19 cellular contexts compared by ENCODE assay signal in the genomic region with DNA sequence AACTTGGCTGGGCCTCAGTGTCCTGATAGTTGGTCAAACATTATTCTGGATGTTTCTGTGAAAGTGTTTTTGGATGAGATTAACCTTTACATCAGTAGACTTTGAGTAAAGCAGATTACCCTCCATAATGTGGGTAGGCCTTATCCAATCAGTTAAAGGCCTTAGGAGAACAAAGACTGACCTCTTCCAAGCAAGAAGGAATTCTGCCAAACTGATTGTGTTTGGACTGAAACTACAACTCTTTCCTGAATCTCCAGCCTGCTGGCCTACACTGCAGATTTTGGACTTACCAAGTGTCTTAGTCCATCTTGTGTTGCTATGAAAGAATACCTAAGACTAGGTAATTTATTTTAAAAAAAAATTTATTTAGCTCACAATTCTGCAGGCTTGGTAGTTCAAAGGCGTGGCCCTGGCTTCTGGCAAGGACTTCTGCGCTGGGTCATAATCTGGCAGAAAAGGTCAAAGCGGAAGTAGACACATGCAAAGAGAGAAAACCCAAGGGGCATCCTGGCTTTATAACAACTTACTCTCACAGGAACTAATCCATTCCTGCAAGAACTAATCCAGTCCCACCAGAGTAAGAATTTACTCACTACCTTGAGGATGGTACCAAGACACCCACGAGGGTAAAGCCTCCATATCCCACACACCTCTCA. TPM values are rescaled to one million over a fixed set of nuclear protein-coding genes. Genes with fewer than 3 reads are reported as not detected.
A peak's percentile ranks its signal among the peaks of the same experiment; 100 is the strongest.
DNase-seq lines count a peak whose midpoint lies in the region; ATAC-seq and TF ChIP-seq lines count a peak whose summit lies in the region.
"Had no signal": no experiment of that assay in that cellular context is flagged by ENCODE, and none has a peak within 500 bp of the region (broad histone marks: within the 10 kb centered on the region; RNA-seq: fewer than 3 reads in every experiment).

No MANE protein-coding gene starts in this region.

- H3K27me3 Mint-ChIP-seq in activated CD8-positive, alpha-beta T cell treated with anti-CD3 and anti-CD28 coated beads for 36 hours: no peaks in the 10 kb centered on the region
- H3K27me3 Mint-ChIP-seq: CD4-positive, alpha-beta memory T cell had no signal

- no peak for TF ChIP-seq POLR2A in transverse colon (IDR thresholded peaks at IDR 0.05)

- H3K9me2 ChIP-seq in Karpas-422 (replicated peaks; ENCODE audit: insufficient read depth, low read length): no peaks in the 10 kb centered on the region

- no peaks in the 10 kb centered on the region for H3K9me3 Mint-ChIP-seq in activated CD8-positive, alpha-beta T cell treated with anti-CD3 and anti-CD28 coated beads for 36 hours
- H3K9me3 Mint-ChIP-seq: CD14-positive monocyte; CD4-positive, alpha-beta memory T cell; HFFc6 had no signal

- no peak for TF ChIP-seq EP300 in transverse colon (IDR thresholded peaks at IDR 0.05; ENCODE audit: low read depth)

- POLR2A ChIA-PET in activated CD8-positive, alpha-beta T cell treated with anti-CD3 and anti-CD28 coated beads for 36 hours (lab: Charles Lee): no interaction called here

- H3K9me3 ChIP-seq in heart right ventricle (no peaks in the 10 kb centered on the region), Karpas-422 (ENCODE audit: low read length) (no peaks in the 10 kb centered on the region), right cardiac atrium (ENCODE audit: control insufficient read depth, low read length) (no peaks in the 10 kb centered on the region), transverse colon (no peaks in the 10 kb centered on the region)
- H3K9me3 ChIP-seq: BLaER1 had no signal

- TF ChIP-seq CTCF in heart right ventricle (IDR thresholded peaks at IDR 0.05): no peak
- no peak for TF ChIP-seq CTCF in transverse colon (IDR thresholded peaks at IDR 0.05)
- no peak for TF ChIP-seq CTCF in activated CD8-positive, alpha-beta T cell treated with anti-CD3 and anti-CD28 coated beads for 36 hours (IDR thresholded peaks at IDR 0.05)

- DNase-seq in heart right ventricle (no peak), Right ventricle myocardium inferior (ENCODE audit: missing footprints) (no peak), Karpas-422 (peak; percentile 81), right cardiac atrium (no peak), transverse colon (no peak), AML-193 (lab: John Stamatoyannopoulos, UW) (no peak)
- DNase-seq in activated CD8-positive, alpha-beta T cell treated with anti-CD3 and anti-CD28 coated beads for 36 hours: no peak
- DNase-seq: ACHN; CD4-positive, alpha-beta memory T cell; DMS153; DMS79; GDM1; GOT3; H7; HFFc6 had no signal

- no peak overlapping the region for H3K4me3 ChIP-seq in heart right ventricle
- H3K4me3 ChIP-seq in Karpas-422 (ENCODE audit: low read length): peak overlapping the region; percentile 27; the same call in 1 of the 2 replicates
- no peak overlapping the region for H3K4me3 ChIP-seq in right cardiac atrium (ENCODE audit: low read length)
- H3K4me3 ChIP-seq in transverse colon: no peak overlapping the region
- H3K4me3 ChIP-seq: BLaER1 had no signal

- 74% methylated on average over 4 of the region's 4 CpGs for WGBS in heart right ventricle, 2 donors
- WGBS in right cardiac atrium: 78% methylated on average over 4 of the region's 4 CpGs
- 74 to 83% methylated on average over 1 to 4 of the region's 4 CpGs for WGBS in transverse colon (ENCODE audit: low coverage in 1 of 2), 2 donors

- peak in 7 of 8 donors; percentile 20 to 55 (median 32) for ATAC-seq in heart right ventricle
- ATAC-seq in Right ventricle myocardium inferior: no peak
- peak; percentile 38 to 61 for ATAC-seq in right cardiac atrium
- no peak for ATAC-seq in activated CD8-positive, alpha-beta T cell treated with anti-CD3 and anti-CD28 coated beads for 36 hours
- ATAC-seq: HCT116 had no signal

- no peaks in the 10 kb centered on the region for H3K27me3 ChIP-seq in heart right ventricle
- no peaks in the 10 kb centered on the region for H3K27me3 ChIP-seq in Karpas-422 (ENCODE audit: low read length)
- no peaks in the 10 kb centered on the region for H3K27me3 ChIP-seq in right cardiac atrium (ENCODE audit: control insufficient read depth, insufficient read depth)
- no peaks in the 10 kb centered on the region for H3K27me3 ChIP-seq in transverse colon

- H2AFZ ChIP-seq in Karpas-422 (ENCODE audit: low read length): no peak overlapping the region; the same call in 1 of the 2 replicates

- in situ Hi-C loops in transverse colon (cut with MboI; ENCODE audit: low pct_ligation_motif_present in 1 of 4, low pct_unique_long_range_greater_than_20kb in 1 of 4, low sequenced_read_pairs in 3 of 4): loop anchor here in 1 of 4 donors (25.0 kb wide), 1 partner anchor 235 kb away; a partner anchor contains a TSS

- H4K20me1 ChIP-seq in Karpas-422 (ENCODE audit: insufficient read depth, low read depth, low read length): no peaks in the 10 kb centered on the region
- H4K20me1 ChIP-seq: BLaER1 had no signal

- no peak overlapping the region for H3K27ac Mint-ChIP-seq in activated CD8-positive, alpha-beta T cell treated with anti-CD3 and anti-CD28 coated beads for 36 hours
- H3K27ac Mint-ChIP-seq: HFFc6 had no signal

- no peaks in the 10 kb centered on the region for H3K79me2 ChIP-seq in Karpas-422 (ENCODE audit: low read length)

- H3K36me3 Mint-ChIP-seq in activated CD8-positive, alpha-beta T cell treated with anti-CD3 and anti-CD28 coated beads for 36 hours (ENCODE audit: low read depth): no peaks in the 10 kb centered on the region
- H3K36me3 Mint-ChIP-seq: CD14-positive monocyte; CD4-positive, alpha-beta memory T cell had no signal

- H3K9ac ChIP-seq in Karpas-422 (ENCODE audit: low read length): peak overlapping the region; percentile 56
- H3K9ac ChIP-seq: BLaER1 had no signal

- no peak overlapping the region for H3K4me3 Mint-ChIP-seq in activated CD8-positive, alpha-beta T cell treated with anti-CD3 and anti-CD28 coated beads for 36 hours
- H3K4me3 Mint-ChIP-seq: CD14-positive monocyte; CD4-positive, alpha-beta memory T cell; HFFc6 had no signal

- peak overlapping the region; percentile 53 for H3K4me2 ChIP-seq in Karpas-422 (ENCODE audit: low read depth, low read length, poor library complexity, severe bottlenecking)
- H3K4me2 ChIP-seq: BLaER1 had no signal

- H3K27ac ChIP-seq in heart right ventricle: peak overlapping the region in 4 of 10 donors; percentile 6 to 54 (median 22)
- H3K27ac ChIP-seq in Karpas-422 (ENCODE audit: low read length): peak overlapping the region; percentile 83
- no peak overlapping the region for H3K27ac ChIP-seq in right cardiac atrium (ENCODE audit: low read length)
- peak overlapping the region; percentile 8 to 64 (median 50) for H3K27ac ChIP-seq in transverse colon
- H3K27ac ChIP-seq: BLaER1, HL-60 had no signal

- peaks cover 0 to 14% (median 6%) of the 10 kb centered on the region in 9 donors for H3K4me1 ChIP-seq in heart right ventricle
- H3K4me1 ChIP-seq in Karpas-422 (ENCODE audit: low read length): peaks cover 26% of the 10 kb centered on the region
- H3K4me1 ChIP-seq in right cardiac atrium (ENCODE audit: control insufficient read depth, insufficient read depth, low read length): no peaks in the 10 kb centered on the region
- peaks cover 0 to 26% (median 10%) of the 10 kb centered on the region in 4 donors for H3K4me1 ChIP-seq in transverse colon
- H3K4me1 ChIP-seq: BLaER1 had no signal

- intact Hi-C loops in heart right ventricle (cut with DNase I) (loop anchor here in 1 of 10 donors (1.0 to 10.0 kb wide), 2 partner anchors 37 to 438 kb away; no protein-coding TSS in a partner anchor), Right ventricle myocardium inferior (cut with DNase I) (no loop called here), right cardiac atrium (cut with DNase I) (no loop called here), transverse colon (cut with DNase I; ENCODE audit: low total_unique reads) (no loop called here)
- intact Hi-C loops in activated CD8-positive, alpha-beta T cell treated with anti-CD3 and anti-CD28 coated beads for 36 hours (cut with micrococcal nuclease): no loop called here

- H3K36me3 ChIP-seq in heart right ventricle (no peaks in the 10 kb centered on the region), Karpas-422 (ENCODE audit: insufficient read depth, low read length) (no peaks in the 10 kb centered on the region), transverse colon (no peaks in the 10 kb centered on the region)
- H3K36me3 ChIP-seq: BLaER1 had no signal

- CTCF ChIA-PET in activated CD8-positive, alpha-beta T cell treated with anti-CD3 and anti-CD28 coated beads for 36 hours (lab: Charles Lee): interaction anchor here (1.6 to 1.8 kb wide), 2 partner anchors 8 to 10 kb away, joined by 4 read pairs; no protein-coding TSS in a partner anchor

- peaks cover 11% of the 10 kb centered on the region for H3K4me1 Mint-ChIP-seq in activated CD8-positive, alpha-beta T cell treated with anti-CD3 and anti-CD28 coated beads for 36 hours (ENCODE audit: low read depth)
- H3K4me1 Mint-ChIP-seq: CD14-positive monocyte had no signal

RNA-seq across cellular contexts. Expression of a gene that starts 8.6 kb away (rescaled TPM):
- total RNA-seq in heart right ventricle (10 to 100 TPM; 13.1 to 31.8 (median 18.3) TPM), Right ventricle myocardium inferior (32.2 TPM), right cardiac atrium (10 to 100 TPM; 20.6 to 25.7 (median 23.2) TPM), transverse colon (10 to 100 TPM; 14.2 to 27.5 (median 21.7) TPM)
- polyA plus RNA-seq in heart right ventricle (10 to 100 TPM in 1 of 2 donors, 1 to 10 TPM in 1; 4.5 to 10.1 TPM), right cardiac atrium (10.4 TPM)
- total RNA-seq in Karpas-422 (2014; rRNA removed; shearing (Covaris generic); ENCODE audit: low replicate concordance): 17.0 and 30.0 TPM in 2 replicates
- 1 to 10 TPM; 1.1 TPM for total RNA-seq in activated CD8-positive, alpha-beta T cell treated with anti-CD3 and anti-CD28 coated beads for 36 hours
- polyA plus RNA-seq: CD14-positive monocyte; CD4-positive, alpha-beta memory T cell had no signal

RNA-seq across cellular contexts. Expression of a gene that starts 21.5 kb away (rescaled TPM):
- total RNA-seq in heart right ventricle: 100 to 1,000 TPM; 174 to 363 (median 224) TPM
- polyA plus RNA-seq in heart right ventricle: 10 to 100 TPM; 47.9 to 76.0 TPM
- total RNA-seq in Right ventricle myocardium inferior: 202 TPM
- 193 and 274 TPM in 2 replicates for total RNA-seq in Karpas-422 (2014; rRNA removed; shearing (Covaris generic); ENCODE audit: low replicate concordance)
- 100 to 1,000 TPM; 197 to 433 (median 236) TPM for total RNA-seq in right cardiac atrium
- 74.5 TPM for polyA plus RNA-seq in right cardiac atrium
- total RNA-seq in transverse colon: 100 to 1,000 TPM; 159 to 260 (median 184) TPM
- total RNA-seq in activated CD8-positive, alpha-beta T cell treated with anti-CD3 and anti-CD28 coated beads for 36 hours: 100 to 1,000 TPM; 154 to 168 TPM

Comparison
In these comparisons a context has a peak if more than half of its experiments do, and no peak if none do; other contexts are left out.
1. ATAC-seq: peak in heart right ventricle (7 of 8) and right cardiac atrium (2 of 2); none in Right ventricle myocardium inferior (single experiment) and activated CD8-positive, alpha-beta T cell treated with anti-CD3 and anti-CD28 coated beads for 36 hours (single experiment).